Comparison of ENCODE assay signal across 11 cellular contexts in genomic region chr2:30373881-30374302, GRCh38.
A peak's percentile ranks its signal among the peaks of the same experiment; 100 is the strongest.
DNase-seq lines count a peak whose midpoint lies in the region; ATAC-seq and TF ChIP-seq lines count a peak whose summit lies in the region.
"Had no signal": no experiment of that assay in that cellular context is flagged by ENCODE, and none has a peak within 500 bp of the region (broad histone marks: within the 10 kb centered on the region; RNA-seq: fewer than 3 reads in every experiment).

No MANE protein-coding gene starts in this region.

- H3K4me3 ChIP-seq in RWPE2 (ENCODE audit: severe bottlenecking) (no peak overlapping the region), epithelial cell of esophagus (ENCODE audit: low read length) (no peak overlapping the region)
- H3K4me3 ChIP-seq: BLaER1 treated with 17β-estradiol and CSF1 and Interleukin-3, amounts not matched to agents 10 nM and 100 nM had no signal

- H3K36me3 Mint-ChIP-seq in activated naive CD4-positive, alpha-beta T cell treated with anti-CD3 and anti-CD28 coated beads, Interleukin-2, amount 50 U/mL, for 72 hours, result peaks cover 0 to 10% of the 10 kb centered on the region in 2 donors
- H3K36me3 Mint-ChIP-seq: naive thymus-derived CD8-positive, alpha-beta T cell had no signal

- no peaks in the 10 kb centered on the region for H3K4me1 ChIP-seq in RWPE2 (ENCODE audit: insufficient read depth, poor library complexity, severe bottlenecking)

- no peak for DNase-seq in activated naive CD4-positive, alpha-beta T cell treated with anti-CD3 and anti-CD28 coated beads, Interleukin-2, amount 50 U/mL, for 72 hours (ENCODE audit: low spot score in 2 of 2)
- DNase-seq in activated naive CD4-positive, alpha-beta T cell (lab: John Stamatoyannopoulos, UW), result no peak
- DNase-seq in RWPE2 (ENCODE audit: low spot score) (no peak), epithelial cell of esophagus (ENCODE audit: low read depth) (peak; percentile 60), stromal cell of bone marrow (ENCODE audit: low read depth) (peak; percentile 85), NCI-H510A (lab: John Stamatoyannopoulos, UW) (no peak), GM19240 (ENCODE audit: insufficient read length, low spot score) (no peak)
- DNase-seq: naive thymus-derived CD8-positive, alpha-beta T cell; NCI-H446 had no signal

- no peak overlapping the region for H3K27ac Mint-ChIP-seq in activated naive CD4-positive, alpha-beta T cell treated with anti-CD3 and anti-CD28 coated beads, Interleukin-2, amount 50 U/mL, for 72 hours

- H3K27ac ChIP-seq in RWPE2 (ENCODE audit: poor library complexity, severe bottlenecking), result no peak overlapping the region
- H3K27ac ChIP-seq: BLaER1 treated with 17β-estradiol and CSF1 and Interleukin-3, amounts not matched to agents 10 nM and 100 nM had no signal

- TF ChIP-seq CTCF in RWPE2 (IDR thresholded peaks at IDR 0.05; ENCODE audit: poor library complexity, severe bottlenecking) (no peak), epithelial cell of esophagus (IDR thresholded peaks at IDR 0.05; ENCODE audit: insufficient read depth, low read depth, low read length, missing control alignments) (no peak)

- H3K27me3 ChIP-seq in RWPE2 (ENCODE audit: insufficient read depth, poor library complexity, severe bottlenecking), result no peaks in the 10 kb centered on the region
- H3K27me3 ChIP-seq: BLaER1 treated with 17β-estradiol and CSF1 and Interleukin-3, amounts not matched to agents 10 nM and 100 nM had no signal

- no peaks in the 10 kb centered on the region for H3K9me3 ChIP-seq in RWPE2 (ENCODE audit: severe bottlenecking)
- H3K9me3 ChIP-seq: BLaER1 treated with 17β-estradiol and CSF1 and Interleukin-3, amounts not matched to agents 10 nM and 100 nM had no signal

- no peaks in the 10 kb centered on the region for H3K9me3 Mint-ChIP-seq in activated naive CD4-positive, alpha-beta T cell treated with anti-CD3 and anti-CD28 coated beads, Interleukin-2, amount 50 U/mL, for 72 hours
- H3K9me3 Mint-ChIP-seq: naive thymus-derived CD8-positive, alpha-beta T cell had no signal

- no peaks in the 10 kb centered on the region for H3K36me3 ChIP-seq in RWPE2 (ENCODE audit: low read depth)
- H3K36me3 ChIP-seq: BLaER1 treated with 17β-estradiol and CSF1 and Interleukin-3, amounts not matched to agents 10 nM and 100 nM had no signal

- peak; percentile 40 to 46 for ATAC-seq in activated naive CD4-positive, alpha-beta T cell treated with anti-CD3 and anti-CD28 coated beads, Interleukin-2, amount 50 U/mL, for 72 hours
- ATAC-seq in RWPE2 (ENCODE audit: low read depth), result peak; percentile 54; the same call in 2 of the 3 replicates
- ATAC-seq in GM18870 (IDR thresholded peaks at IDR 0.05; ENCODE audit: unreplicated experiment), result no peak
- ATAC-seq: naive thymus-derived CD8-positive, alpha-beta T cell had no signal

Comparison
In these comparisons a context has a peak if more than half of its experiments do, and no peak if none do; other contexts are left out.
1. DNase-seq: peak in epithelial cell of esophagus (single experiment) and stromal cell of bone marrow (single experiment); none in activated naive CD4-positive, alpha-beta T cell treated with anti-CD3 and anti-CD28 coated beads, Interleukin-2, amount 50 U/mL, for 72 hours (0 of 2), activated naive CD4-positive, alpha-beta T cell (0 of 4), RWPE2 (single experiment), NCI-H510A (single experiment) and GM19240 (single experiment).